ENCODE assay signal across 1 cellular context in genomic region chr1:36400825-36401601, GRCh38.
TF ChIP-seq lines count a peak whose summit lies in the region.

No MANE protein-coding gene starts in this region.

TF ChIP-seq in neural cell, 6 proteins besides CTCF, POLR2A, EP300 and RAD21 (continued from another document):
- TF ChIP-seq POLR2AphosphoS5 (IDR thresholded peaks at IDR 0.05), result no peak
